28 cellular contexts compared by ENCODE assay signal in genomic region chr12:24630446-24630845, GRCh38.
A peak's percentile ranks its signal among the peaks of the same experiment; 100 is the strongest.
DNase-seq lines count a peak whose midpoint lies in the region; TF ChIP-seq lines count a peak whose summit lies in the region.
"Had no signal": no experiment of that assay in that cellular context is flagged by ENCODE, and none has a peak within 500 bp of the region (broad histone marks: within the 10 kb centered on the region; RNA-seq: fewer than 3 reads in every experiment).

No MANE protein-coding gene starts in this region.

- H3K4me1 Mint-ChIP-seq in Caco-2 (ENCODE audit: low read depth, unreplicated experiment) (peaks cover 26% of the 10 kb centered on the region), neural progenitor cell (peaks cover 28% of the 10 kb centered on the region)
- H3K4me1 Mint-ChIP-seq: naive thymus-derived CD4-positive, alpha-beta T cell had no signal

- H3K79me2 ChIP-seq in neural progenitor cell (ENCODE audit: low read depth) = no peaks in the 10 kb centered on the region
- H3K79me2 ChIP-seq in GM23248 (ENCODE audit: insufficient read depth) = no peaks in the 10 kb centered on the region

- H3K4me2 ChIP-seq in neural progenitor cell (no peak overlapping the region), GM23248 (ENCODE audit: unreplicated experiment) (no peak overlapping the region)

- no TSS peak for BruUV-seq in Caco-2 (replicated peaks; lab: Mats Ljungman, UMichigan)

- no peaks in the 10 kb centered on the region for H3F3A ChIP-seq in neural progenitor cell (ENCODE audit: low read depth)
- H3F3A ChIP-seq in GM23248 (ENCODE audit: insufficient read depth) = no peaks in the 10 kb centered on the region

- peaks cover 34% of the 10 kb centered on the region for H3K9me3 Mint-ChIP-seq in Caco-2 (ENCODE audit: unreplicated experiment)
- H3K9me3 Mint-ChIP-seq in neural progenitor cell = peaks cover 17% of the 10 kb centered on the region

- intact Hi-C loops in Caco-2 (cut with micrococcal nuclease; ENCODE audit: unreplicated experiment) = loop anchor here (1.0 to 2.0 kb wide), 2 partner anchors 98 to 618 kb away; no protein-coding TSS in a partner anchor

- H3K36me3 Mint-ChIP-seq in Caco-2 (ENCODE audit: insufficient read depth, unreplicated experiment) = no peaks in the 10 kb centered on the region
- no peaks in the 10 kb centered on the region for H3K36me3 Mint-ChIP-seq in neural progenitor cell
- H3K36me3 Mint-ChIP-seq: naive thymus-derived CD4-positive, alpha-beta T cell had no signal

- H3K27me3 Mint-ChIP-seq in Caco-2 (ENCODE audit: insufficient read depth, unreplicated experiment) (no peaks in the 10 kb centered on the region), neural progenitor cell (ENCODE audit: insufficient read depth, low read depth) (no peaks in the 10 kb centered on the region)

- no peak overlapping the region for H3K4me3 ChIP-seq in Caco-2 (ENCODE audit: low read depth, low read length)
- H3K4me3 ChIP-seq in epithelial cell of proximal tubule (ENCODE audit: low read depth, low read length) = no peak overlapping the region
- H3K4me3 ChIP-seq in neural progenitor cell = no peak overlapping the region
- no peak overlapping the region for H3K4me3 ChIP-seq in HAP-1
- H3K4me3 ChIP-seq in GM23248 = no peak overlapping the region
- H3K4me3 ChIP-seq: pancreas, right lobe of liver, transverse colon had no signal

- TF ChIP-seq CTCF in Caco-2 (IDR thresholded peaks at IDR 0.05; ENCODE audit: insufficient read depth in 1 of 2, low read depth in 1 of 2, low read length in 1 of 2, severe bottlenecking in 1 of 2, unreplicated experiment in 1 of 2) = peak; percentile 56
- peak; percentile 37 for TF ChIP-seq CTCF in epithelial cell of proximal tubule (conservative IDR thresholded peaks at IDR 0.05; ENCODE audit: low read depth, low read length)
- peak; percentile 45 for TF ChIP-seq CTCF in neural progenitor cell (IDR thresholded peaks at IDR 0.05)

- H3K9me3 ChIP-seq in Caco-2 = no peaks in the 10 kb centered on the region
- H3K9me3 ChIP-seq in neural progenitor cell (ENCODE audit: low read depth) = no peaks in the 10 kb centered on the region
- no peaks in the 10 kb centered on the region for H3K9me3 ChIP-seq in HAP-1
- H3K9me3 ChIP-seq in GM23248 (ENCODE audit: low read depth) = no peaks in the 10 kb centered on the region
- H3K9me3 ChIP-seq: pancreas, right lobe of liver, transverse colon had no signal

- H3K27ac Mint-ChIP-seq in Caco-2 (ENCODE audit: unreplicated experiment) (no peak overlapping the region), neural progenitor cell (peak overlapping the region; percentile 16)
- H3K27ac Mint-ChIP-seq: naive thymus-derived CD4-positive, alpha-beta T cell had no signal

- H2AFZ ChIP-seq in neural progenitor cell (replicated peaks) (peak overlapping the region; percentile 8), GM23248 (no peak overlapping the region)

- H4K20me1 ChIP-seq in neural progenitor cell (ENCODE audit: low read depth) (no peaks in the 10 kb centered on the region), GM23248 (ENCODE audit: insufficient read depth) (no peaks in the 10 kb centered on the region)

- peaks cover 4% of the 10 kb centered on the region for H3K4me1 ChIP-seq in Caco-2
- no peaks in the 10 kb centered on the region for H3K4me1 ChIP-seq in neural progenitor cell
- peaks cover 6% of the 10 kb centered on the region for H3K4me1 ChIP-seq in HAP-1
- H3K4me1 ChIP-seq in GM23248 (ENCODE audit: insufficient read depth) = no peaks in the 10 kb centered on the region
- H3K4me1 ChIP-seq: pancreas, right lobe of liver, transverse colon had no signal

- H3K4me3 Mint-ChIP-seq in Caco-2 (ENCODE audit: unreplicated experiment) (no peak overlapping the region), neural progenitor cell (no peak overlapping the region)
- H3K4me3 Mint-ChIP-seq: naive thymus-derived CD4-positive, alpha-beta T cell had no signal

- in situ Hi-C loops in SK-MEL-5 (cut with HindIII; ENCODE audit: low pct_unique_long_range_greater_than_20kb, low sequenced_read_pairs) = no loop called here
- in situ Hi-C loops in HAP-1 (cut with MboI; ENCODE audit: low sequenced_read_pairs) = no loop called here
- in situ Hi-C loops in G401 (cut with HindIII; ENCODE audit: low sequenced_read_pairs) = no loop called here
- in situ Hi-C loops in GM23248 (cut with MboI) = no loop called here

- POLR2A ChIA-PET in Caco-2 (lab: Charles Lee) = no interaction called here

- DNase-seq in Caco-2 = peak in 1 of 2 experiments; percentile 49
- peak; percentile 11 for DNase-seq in SK-MEL-5 (ENCODE audit: low read depth, low spot score)
- DNase-seq in epithelial cell of proximal tubule (ENCODE audit: low read depth) = no peak
- peak; percentile 8 for DNase-seq in neural progenitor cell (ENCODE audit: low spot score)
- no peak for DNase-seq in HAP-1 (ENCODE audit: low spot score in 2 of 2)
- no peak for DNase-seq in G401 (ENCODE audit: low spot score)
- DNase-seq in stimulated activated CD4-positive, alpha-beta T cell treated with anti-CD3 and anti-CD28 coated beads, Interleukin-12 subunit alpha, Interleukin-12 subunit beta, amount 100 ng/mL, for 4 hours = no peak
- DNase-seq in GM23248 = no peak
- DNase-seq: activated CD4-positive, alpha-beta T cell treated with anti-CD3 and anti-CD28 coated beads for 4 hours; activated naive CD4-positive, alpha-beta T cell treated with anti-CD3 and anti-CD28 coated beads, Interleukin-2, amount 50 U/mL, for 16 hours; activated T-cell treated with anti-CD3 and anti-CD28 coated beads, Interleukin-2, amount 50 U/mL, for 48 hours; C1 segment of cervical spinal cord; Calu3; cerebellar nuclear complex; left colon; mesenchymal stem cell; naive thymus-derived CD4-positive, alpha-beta T cell; NCI-H1105; NCI-H2029; NCI-H226; NCI-H82; pancreas; PC-3; right lobe of liver; SHP77 treated with DMSO at 0.1 percent for 48 hours; stimulated activated CD8-positive, alpha-beta memory T cell treated with anti-CD3 and anti-CD28 coated beads, Interleukin-4, amount 100 ng/mL, for 48 hours; T-helper 1 cell; transverse colon had no signal

- no peaks in the 10 kb centered on the region for H3K9me2 ChIP-seq in GM23248 (ENCODE audit: insufficient read depth)

- 0 to 8% methylated on average over 1 of the region's 1 CpG for WGBS in GM23248 (ENCODE audit: low coverage in 1 of 2, low lambda C conversion rate in 2 of 2, missing lambda C conversion rate in 2 of 2), 2 experiments

- no peak overlapping the region for H3K9ac ChIP-seq in neural progenitor cell
- H3K9ac ChIP-seq in GM23248 = no peak overlapping the region

- CTCF ChIA-PET in Caco-2 (lab: Charles Lee) = interaction anchor here (0.6 kb wide), 1 partner anchor 114 kb away, joined by 4 read pairs; no protein-coding TSS in a partner anchor

- H3K27ac ChIP-seq in neural progenitor cell (no peak overlapping the region), GM23248 (no peak overlapping the region)
- H3K27ac ChIP-seq: pancreas, right lobe of liver, transverse colon had no signal

- H3K36me3 ChIP-seq in Caco-2 (ENCODE audit: control insufficient read depth, insufficient read depth, low read length) (no peaks in the 10 kb centered on the region), neural progenitor cell (no peaks in the 10 kb centered on the region), HAP-1 (replicated peaks) (no peaks in the 10 kb centered on the region), GM23248 (ENCODE audit: low read depth) (no peaks in the 10 kb centered on the region)
- H3K36me3 ChIP-seq: pancreas, right lobe of liver, transverse colon had no signal

- no peaks in the 10 kb centered on the region for H3K27me3 ChIP-seq in Caco-2 (replicated peaks; ENCODE audit: control insufficient read depth, insufficient read depth, low read length)
- H3K27me3 ChIP-seq in neural progenitor cell = no peaks in the 10 kb centered on the region
- no peaks in the 10 kb centered on the region for H3K27me3 ChIP-seq in HAP-1 (ENCODE audit: low read depth)
- no peaks in the 10 kb centered on the region; the same call in 1 of the 2 replicates for H3K27me3 ChIP-seq in GM23248 (replicated peaks; ENCODE audit: insufficient read depth)
- H3K27me3 ChIP-seq: pancreas, right lobe of liver, transverse colon had no signal

Comparison
In these comparisons a context has a peak if more than half of its experiments do, and no peak if none do; other contexts are left out.
1. DNase-seq: peak in SK-MEL-5 (single experiment) and neural progenitor cell (single experiment); none in epithelial cell of proximal tubule (single experiment), HAP-1 (0 of 2), G401 (single experiment), stimulated activated CD4-positive, alpha-beta T cell treated with anti-CD3 and anti-CD28 coated beads, Interleukin-12 subunit alpha, Interleukin-12 subunit beta, amount 100 ng/mL, for 4 hours (single experiment) and GM23248 (single experiment).
2. Peak in every context shown above with its lines, with median percentiles within 50 percentile points of each other: CTCF ChIP-seq.